In the genomic region with DNA sequence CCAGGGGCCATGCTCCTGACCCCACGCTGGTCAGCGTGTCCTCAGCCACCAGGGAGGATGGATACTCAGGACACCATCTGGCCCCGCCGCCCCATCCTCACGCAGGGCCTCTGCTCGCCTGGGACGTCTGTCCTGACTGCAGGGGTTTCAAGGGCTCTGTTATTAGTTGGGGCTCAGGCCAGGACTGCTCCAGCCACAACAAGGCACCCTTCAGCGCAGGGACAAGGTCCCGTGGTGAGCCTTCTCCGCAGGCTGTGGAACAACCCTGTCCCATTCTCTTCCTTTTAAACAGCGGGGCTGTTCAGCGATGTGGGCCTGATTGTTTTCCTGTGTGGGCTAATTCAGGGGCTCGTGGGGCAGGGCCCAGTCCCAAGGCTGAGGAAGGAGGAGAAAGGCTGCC, we compare ENCODE assay signal across 11 cellular contexts.
DNase-seq lines count a peak whose midpoint lies in the region; ATAC-seq and TF ChIP-seq lines count a peak whose summit lies in the region.
"Had no signal": no experiment of that assay in that cellular context is flagged by ENCODE, and none has a peak within 500 bp of the region (broad histone marks: within the 10 kb centered on the region; RNA-seq: fewer than 3 reads in every experiment).

No MANE protein-coding gene starts in this region.

- no peak overlapping the region for H2BK120ac ChIP-seq in H9 (ENCODE audit: low read depth, low read length, poor library complexity, severe bottlenecking)

- H3K79me2 ChIP-seq in H9 (ENCODE audit: insufficient read depth, low read length) = peaks cover 8% of the 10 kb centered on the region; the same call in 1 of the 2 replicates

- H3K4me3 ChIP-seq in BLaER1 (no peak overlapping the region), dorsolateral prefrontal cortex (peak overlapping the region in 47 of 59 donors; percentile 1 to 64 (median 45)), testis (no peak overlapping the region)

- no peaks in the 10 kb centered on the region for H3K27me3 Mint-ChIP-seq in H9 (ENCODE audit: low read depth)

- TF ChIP-seq POLR2A in testis (IDR thresholded peaks at IDR 0.05) = no peak

- peak overlapping the region; percentile 75 for H3K14ac ChIP-seq in H9 (ENCODE audit: insufficient read depth, low read length)

- no peak overlapping the region for H2BK20ac ChIP-seq in H9 (ENCODE audit: low read depth, low read length, poor library complexity, severe bottlenecking)

- H3K9me3 Mint-ChIP-seq in H9 = no peaks in the 10 kb centered on the region
- H3K9me3 Mint-ChIP-seq: neural crest cell had no signal

- H3K36me3 ChIP-seq in BLaER1 = peaks cover 56% of the 10 kb centered on the region
- no peaks in the 10 kb centered on the region for H3K36me3 ChIP-seq in testis (ENCODE audit: low read depth, missing control alignments)

- H3K56ac ChIP-seq in H9 (ENCODE audit: insufficient read length, low read depth, low read length) = no peak overlapping the region

- 0 out of 2 replicates have a peak overlapping the region, but pooled peaks have one; percentile 0 for H2BK15ac ChIP-seq in H9 (ENCODE audit: low read depth, low read length)

- H4K91ac ChIP-seq in H9 (ENCODE audit: insufficient read length, low read depth, low read length) = peak overlapping the region; percentile 77

- no peaks in the 10 kb centered on the region for H3K9me3 ChIP-seq in BLaER1
- H3K9me3 ChIP-seq in H9 (ENCODE audit: control insufficient read depth, low read depth, low read length) = no peaks in the 10 kb centered on the region
- H3K9me3 ChIP-seq in testis = no peaks in the 10 kb centered on the region

- no peak for DNase-seq in H9
- peak in 9 of 10 donors; percentile 61 to 85 (median 79) for DNase-seq in dorsolateral prefrontal cortex
- DNase-seq in midbrain (lab: John Stamatoyannopoulos, UW) = peak; percentile 84
- no peak for DNase-seq in testis
- no peak for DNase-seq in NCI-H1105 treated with DMSO at 0.1 percent for 48 hours (lab: John Stamatoyannopoulos, UW)
- DNase-seq: stimulated activated CD4-positive, alpha-beta T cell treated with anti-CD3 and anti-CD28 coated beads, Interleukin-2, amount 100 ng/mL, for 24 hours; stimulated activated naive CD4-positive, alpha-beta T cell had no signal

- no peak for TF ChIP-seq CTCF in H9 (conservative IDR thresholded peaks at IDR 0.05)
- TF ChIP-seq CTCF in dorsolateral prefrontal cortex (IDR thresholded peaks at IDR 0.05 in 54 of 56, conservative IDR thresholded peaks at IDR 0.05 in 2 of 56; ENCODE audit: low read depth in 1 of 56, partially characterized antibody in 56 of 56) = peak in 1 of 56 donors; percentile 8
- TF ChIP-seq CTCF in testis (IDR thresholded peaks at IDR 0.05) = no peak

- H3K9ac ChIP-seq in BLaER1 (peak overlapping the region; percentile 6; the same call in 1 of the 2 replicates), H9 (ENCODE audit: extremely low read depth, insufficient read length, low read length) (peak overlapping the region; percentile 28)

- ATAC-seq in HG02852 (IDR thresholded peaks at IDR 0.05; ENCODE audit: unreplicated experiment) (no peak), HG03565 (IDR thresholded peaks at IDR 0.05; ENCODE audit: unreplicated experiment) (no peak)

- no peak overlapping the region for H4K8ac ChIP-seq in H9 (replicated peaks; ENCODE audit: insufficient read length, low read depth, low read length)

- peak overlapping the region; percentile 50 for H3K27ac ChIP-seq in BLaER1
- peak overlapping the region; percentile 91 for H3K27ac ChIP-seq in H9 (ENCODE audit: insufficient read length, low read depth, low read length)
- peak overlapping the region; percentile 62 to 100 (median 92) for H3K27ac ChIP-seq in dorsolateral prefrontal cortex
- H3K27ac ChIP-seq in testis = no peak overlapping the region

- H4K5ac ChIP-seq in H9 (ENCODE audit: insufficient read length, low read depth, low read length) = peak overlapping the region; percentile 44

- peaks cover 4% of the 10 kb centered on the region for H3K23me2 ChIP-seq in H9 (ENCODE audit: insufficient read length, low read depth, low read length, poor library complexity, severe bottlenecking)

- intact Hi-C loops in dorsolateral prefrontal cortex (cut with DNase I) = loop anchor here in 1 of 2 donors (5.0 to 10.0 kb wide), 2 partner anchors 106 to 122 kb away; a partner anchor contains a TSS
- intact Hi-C loops in testis (cut with DNase I; ENCODE audit: low total_unique reads) = no loop called here

- H2AK5ac ChIP-seq in H9 (ENCODE audit: insufficient read length, low read length) = no peak overlapping the region

- H3K23ac ChIP-seq in H9 (ENCODE audit: insufficient read length, low read depth, low read length) = no peak overlapping the region

- no CpG with 5 or more reads among the region's 13 CpGs for WGBS in H9 (ENCODE audit: extremely low coverage, insufficient read length, low lambda C conversion rate)
- 91 to 95% methylated on average over 8 to 13 of the region's 13 CpGs for WGBS in testis, 2 donors

- peak overlapping the region; percentile 96 to 100 (median 100) for H3K27ac Mint-ChIP-seq in H9

- peak overlapping the region; percentile 43 for H2BK5ac ChIP-seq in H9 (ENCODE audit: insufficient read length, low read length)

- H3K79me1 ChIP-seq in H9 (ENCODE audit: insufficient read depth, low read depth, low read length, poor library complexity, severe bottlenecking) = no peaks in the 10 kb centered on the region

- H3K4me1 ChIP-seq in BLaER1 = peaks cover 93% of the 10 kb centered on the region
- H3K4me1 ChIP-seq in H9 (ENCODE audit: insufficient read depth, low read length) = peaks cover 27% of the 10 kb centered on the region; the same call in 1 of the 2 replicates
- peaks cover 12% of the 10 kb centered on the region for H3K4me1 ChIP-seq in testis

- no peak overlapping the region for H3T11ph ChIP-seq in H9 (ENCODE audit: low read length)

- H3K18ac ChIP-seq in H9 (ENCODE audit: insufficient read length, low read depth, low read length) = peak overlapping the region; percentile 43

- peaks cover 84 to 87% of the 10 kb centered on the region in 2 experiments for H3K4me1 Mint-ChIP-seq in H9

- H3K4me2 ChIP-seq in BLaER1 = peak overlapping the region; percentile 78
- H3K4me2 ChIP-seq in H9 (ENCODE audit: insufficient read depth, insufficient read length, low read length) = no peak overlapping the region

- no peaks in the 10 kb centered on the region for H3K27me3 ChIP-seq in BLaER1
- no peaks in the 10 kb centered on the region for H3K27me3 ChIP-seq in H9 (ENCODE audit: insufficient read depth, low read length)
- no peaks in the 10 kb centered on the region for H3K27me3 ChIP-seq in dorsolateral prefrontal cortex
- H3K27me3 ChIP-seq in testis = no peaks in the 10 kb centered on the region

- peak overlapping the region in 1 of 2 experiments; percentile 72; a peak in 1 of 5 replicates for H3K4me3 Mint-ChIP-seq in H9
- H3K4me3 Mint-ChIP-seq: neural crest cell had no signal

- H3K36me3 Mint-ChIP-seq in H9 (ENCODE audit: insufficient read depth in 1 of 3, low read depth in 3 of 3) = peaks cover 0 to 3% (median 0%) of the 10 kb centered on the region in 3 experiments; a peak in 4 of 7 replicates

- H4K20me1 ChIP-seq in BLaER1 (peaks cover 100% of the 10 kb centered on the region), H9 (ENCODE audit: control insufficient read depth, insufficient read depth, insufficient read length) (no peaks in the 10 kb centered on the region)

- H2AFZ ChIP-seq in H9 (ENCODE audit: low read length) = no peak overlapping the region

- peak overlapping the region; percentile 74 for H2BK12ac ChIP-seq in H9 (ENCODE audit: insufficient read length, low read depth, low read length)

- H3K4ac ChIP-seq in H9 (ENCODE audit: low read depth, low read length) = no peak overlapping the region; the same call in 1 of the 2 replicates

Comparison
In these comparisons a context has a peak if more than half of its experiments do, and no peak if none do; other contexts are left out.
1. H3K27ac ChIP-seq: peak in BLaER1 (single experiment), H9 (single experiment) and dorsolateral prefrontal cortex (59 of 59); none in testis (0 of 2).
2. H3K4me3 ChIP-seq: peak in dorsolateral prefrontal cortex (47 of 59); none in BLaER1 (single experiment) and testis (0 of 2).
3. DNase-seq: peak in dorsolateral prefrontal cortex (9 of 10) and midbrain (single experiment); none in H9 (single experiment), testis (single experiment) and NCI-H1105 treated with DMSO at 0.1 percent for 48 hours (single experiment).